13 cellular contexts compared by ENCODE assay signal in genomic region chr10:103476046-103476768, GRCh38. TPM values are rescaled to one million over a fixed set of nuclear protein-coding genes. Genes with fewer than 3 reads are reported as not detected.
DNase-seq lines count a peak whose midpoint lies in the region; ATAC-seq, FAIRE-seq and TF ChIP-seq lines count a peak whose summit lies in the region.
"Had no signal": no experiment of that assay in that cellular context is flagged by ENCODE, and none has a peak within 500 bp of the region (broad histone marks: within the 10 kb centered on the region; RNA-seq: fewer than 3 reads in every experiment).

No MANE protein-coding gene starts in this region.

- no peak overlapping the region for H3K4me2 ChIP-seq in astrocyte (ENCODE audit: low read length)

- H3K27ac ChIP-seq in astrocyte (ENCODE audit: low read depth, low read length), result no peak overlapping the region
- H3K27ac ChIP-seq: ovary had no signal

- DNase-seq in activated CD4-positive, alpha-beta T cell treated with anti-CD3 and anti-CD28 coated beads, Interleukin-2, amount 10 ng/mL, durations not matched to agents 24 days and 14 days, result peak; percentile 71
- no peak for DNase-seq in activated CD4-positive, alpha-beta T cell treated with anti-CD3 and anti-CD28 coated beads, Interleukin-2, amount 50 U/mL, for 1 hour
- DNase-seq in astrocyte (ENCODE audit: low read depth) (no peak), retinal pigment epithelial cell (ENCODE audit: low read depth) (no peak), foreskin melanocyte (no peak), hypothalamus (lab: John Stamatoyannopoulos, UW) (no peak)
- DNase-seq: activated T-cell treated with anti-CD3 and anti-CD28 coated beads for 4 hours, NCI-H2171, ovary had no signal

- no peak overlapping the region for H3K27ac Mint-ChIP-seq in activated CD4-positive, alpha-beta T cell treated with anti-CD3 and anti-CD28 coated beads, Interleukin-2, amount 10 ng/mL, durations not matched to agents 24 days and 14 days
- H3K27ac Mint-ChIP-seq in astrocyte (ENCODE audit: unreplicated experiment), result no peak overlapping the region

- no peaks in the 10 kb centered on the region for H3K9me3 Mint-ChIP-seq in activated CD4-positive, alpha-beta T cell treated with anti-CD3 and anti-CD28 coated beads, Interleukin-2, amount 10 ng/mL, durations not matched to agents 24 days and 14 days
- H3K9me3 Mint-ChIP-seq in astrocyte (ENCODE audit: unreplicated experiment), result no peaks in the 10 kb centered on the region
- H3K9me3 Mint-ChIP-seq: CD4-positive, CD25-positive, alpha-beta regulatory T cell had no signal

- TF ChIP-seq EP300 in Ishikawa (IDR thresholded peaks at IDR 0.05; ENCODE audit: borderline replicate concordance), result no peak

- ATAC-seq in HG02938 (IDR thresholded peaks at IDR 0.05; ENCODE audit: unreplicated experiment), result no peak

- H2AFZ ChIP-seq in astrocyte (ENCODE audit: low read depth, low read length), result no peak overlapping the region

- H3K4me1 Mint-ChIP-seq in activated CD4-positive, alpha-beta T cell treated with anti-CD3 and anti-CD28 coated beads, Interleukin-2, amount 10 ng/mL, durations not matched to agents 24 days and 14 days, result peaks cover 25% of the 10 kb centered on the region
- peaks cover 1% of the 10 kb centered on the region for H3K4me1 Mint-ChIP-seq in astrocyte (ENCODE audit: low read depth, unreplicated experiment)

- H3K9me3 ChIP-seq in astrocyte (ENCODE audit: insufficient read depth, low read depth, low read length), result no peaks in the 10 kb centered on the region
- H3K9me3 ChIP-seq: ovary had no signal

- peak; percentile 48 for TF ChIP-seq RAD21 in Ishikawa (IDR thresholded peaks at IDR 0.05; ENCODE audit: low read depth)

- no peaks in the 10 kb centered on the region for H3K79me2 ChIP-seq in astrocyte (ENCODE audit: insufficient read depth, low read length)

- H3K4me3 Mint-ChIP-seq in activated CD4-positive, alpha-beta T cell treated with anti-CD3 and anti-CD28 coated beads, Interleukin-2, amount 10 ng/mL, durations not matched to agents 24 days and 14 days, result no peak overlapping the region
- peak overlapping the region; percentile 20 for H3K4me3 Mint-ChIP-seq in astrocyte (ENCODE audit: unreplicated experiment)

- no peak for FAIRE-seq in astrocyte (lab: Jason Lieb, UNC)

- H3K36me3 ChIP-seq in astrocyte (ENCODE audit: insufficient read depth, low read length), result no peaks in the 10 kb centered on the region
- H3K36me3 ChIP-seq: ovary had no signal

- no peak overlapping the region for H3K9ac ChIP-seq in astrocyte (ENCODE audit: low read length)

- intact Hi-C loops in activated CD4-positive, alpha-beta T cell treated with anti-CD3 and anti-CD28 coated beads, Interleukin-2, amount 10 ng/mL, durations not matched to agents 24 days and 14 days (cut with micrococcal nuclease), result no loop called here

- H3K27me3 ChIP-seq in astrocyte (ENCODE audit: insufficient read depth, low read length), result peaks cover 23% of the 10 kb centered on the region
- H3K27me3 ChIP-seq: ovary had no signal

- H3K27me3 Mint-ChIP-seq in activated CD4-positive, alpha-beta T cell treated with anti-CD3 and anti-CD28 coated beads, Interleukin-2, amount 10 ng/mL, durations not matched to agents 24 days and 14 days, result no peaks in the 10 kb centered on the region
- H3K27me3 Mint-ChIP-seq in astrocyte (ENCODE audit: low read depth, unreplicated experiment), result peaks cover 9% of the 10 kb centered on the region

- H4K20me1 ChIP-seq in astrocyte (ENCODE audit: insufficient read depth, low read length), result no peaks in the 10 kb centered on the region

- TF ChIP-seq CTCF in astrocyte (IDR thresholded peaks at IDR 0.05; ENCODE audit: insufficient read depth, low read depth, low read length), result no peak
- peak; percentile 24 for TF ChIP-seq CTCF in retinal pigment epithelial cell (conservative IDR thresholded peaks at IDR 0.05; ENCODE audit: low read depth, low read length)

- H3K36me3 Mint-ChIP-seq in activated CD4-positive, alpha-beta T cell treated with anti-CD3 and anti-CD28 coated beads, Interleukin-2, amount 10 ng/mL, durations not matched to agents 24 days and 14 days (ENCODE audit: low read depth), result no peaks in the 10 kb centered on the region
- H3K36me3 Mint-ChIP-seq in astrocyte (ENCODE audit: low read depth, unreplicated experiment), result no peaks in the 10 kb centered on the region
- H3K36me3 Mint-ChIP-seq: CD4-positive, CD25-positive, alpha-beta regulatory T cell had no signal

- no peak overlapping the region for H3K4me3 ChIP-seq in astrocyte (ENCODE audit: insufficient read depth, low read depth, low read length)
- no peak overlapping the region for H3K4me3 ChIP-seq in retinal pigment epithelial cell (ENCODE audit: low read length)
- H3K4me3 ChIP-seq: ovary had no signal

- no peaks in the 10 kb centered on the region for H3K4me1 ChIP-seq in astrocyte (ENCODE audit: insufficient read depth, low read length)

TF ChIP-seq in Ishikawa, 13 proteins besides CTCF, POLR2A, EP300 and RAD21:
- TF ChIP-seq TAF1 (IDR thresholded peaks at IDR 0.05; ENCODE audit: low read depth), result no peak
- TF ChIP-seq TCF12 (IDR thresholded peaks at IDR 0.05; ENCODE audit: low read depth), result no peak
- TF ChIP-seq, protein P1, sequence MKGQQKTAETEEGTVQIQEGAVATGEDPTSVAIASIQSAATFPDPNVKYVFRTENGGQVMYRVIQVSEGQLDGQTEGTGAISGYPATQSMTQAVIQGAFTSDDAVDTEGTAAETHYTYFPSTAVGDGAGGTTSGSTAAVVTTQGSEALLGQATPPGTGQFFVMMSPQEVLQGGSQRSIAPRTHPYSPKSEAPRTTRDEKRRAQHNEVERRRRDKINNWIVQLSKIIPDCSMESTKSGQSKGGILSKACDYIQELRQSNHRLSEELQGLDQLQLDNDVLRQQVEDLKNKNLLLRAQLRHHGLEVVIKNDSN (IDR thresholded peaks at IDR 0.05), result no peak
- no peak for TF ChIP-seq YY1 (IDR thresholded peaks at IDR 0.05; ENCODE audit: low read depth)

RNA-seq across cellular contexts. Expression of gene CALHM3, which starts 2.8 kb away (rescaled TPM):
- total RNA-seq in activated CD4-positive, alpha-beta T cell treated with anti-CD3 and anti-CD28 coated beads, Interleukin-2, amount 10 ng/mL, durations not matched to agents 24 days and 14 days, result not detected in 2 replicates
- total RNA-seq in astrocyte, result not detected in 2 replicates
- total RNA-seq: CD4-positive, CD25-positive, alpha-beta regulatory T cell; H4; ovary had no signal

RNA-seq across cellular contexts. Expression of gene NEURL1, which starts 17.3 kb away (rescaled TPM):
- 2.8 and 3.1 TPM in 2 replicates for total RNA-seq in activated CD4-positive, alpha-beta T cell treated with anti-CD3 and anti-CD28 coated beads, Interleukin-2, amount 10 ng/mL, durations not matched to agents 24 days and 14 days
- 1.4 and 1.5 TPM in 2 replicates for total RNA-seq in astrocyte

RNA-seq across cellular contexts. Expression of gene CALHM1, which starts 17.5 kb away (rescaled TPM):
- not detected in 2 replicates for total RNA-seq in activated CD4-positive, alpha-beta T cell treated with anti-CD3 and anti-CD28 coated beads, Interleukin-2, amount 10 ng/mL, durations not matched to agents 24 days and 14 days
- total RNA-seq in astrocyte, result not detected in 2 replicates
- total RNA-seq: CD4-positive, CD25-positive, alpha-beta regulatory T cell; H4; ovary had no signal

RNA-seq across cellular contexts. Expression of gene CALHM2, which starts 24.0 kb away (rescaled TPM):
- 14.0 and 17.5 TPM in 2 replicates for total RNA-seq in activated CD4-positive, alpha-beta T cell treated with anti-CD3 and anti-CD28 coated beads, Interleukin-2, amount 10 ng/mL, durations not matched to agents 24 days and 14 days
- total RNA-seq in astrocyte, result 1.2 and 1.4 TPM in 2 replicates
